In the genomic region with DNA sequence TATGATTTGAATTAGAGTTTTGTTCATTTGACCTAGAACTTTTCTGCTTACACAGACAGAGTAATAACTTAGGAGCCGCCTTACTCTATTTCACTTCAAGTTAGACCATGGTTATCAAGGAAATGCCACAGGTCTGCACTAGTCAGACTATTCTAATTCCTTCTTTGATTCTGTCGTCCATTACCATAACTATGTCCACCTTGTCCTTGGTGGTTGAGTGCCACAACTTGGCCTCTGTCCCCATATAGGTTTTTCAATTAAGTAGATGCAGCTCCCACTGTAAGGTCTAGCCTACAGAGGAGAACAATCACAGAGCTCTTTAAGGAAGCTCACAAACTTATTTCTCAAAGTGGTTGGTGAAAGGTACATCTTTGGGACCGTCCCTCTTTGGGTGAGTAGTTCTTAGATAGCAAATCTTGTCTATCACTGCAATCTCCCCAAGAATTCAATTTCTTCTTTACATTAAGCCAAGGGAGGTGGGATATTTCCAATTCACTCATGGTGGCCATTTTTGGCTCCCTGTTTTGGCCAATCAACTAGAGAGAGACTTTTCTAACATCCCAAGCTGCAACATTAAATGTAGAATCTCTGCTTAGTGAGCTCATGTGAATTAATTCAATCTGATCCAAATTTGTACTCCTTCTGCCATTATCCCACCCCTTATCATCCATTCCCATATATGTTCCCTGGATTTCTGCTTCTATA, we compare ENCODE assay signal across 37 cellular contexts.
"Had no signal": no experiment of that assay in that cellular context is flagged by ENCODE, and none has a peak within 500 bp of the region (broad histone marks: within the 10 kb centered on the region; RNA-seq: fewer than 3 reads in every experiment).

No MANE protein-coding gene starts in this region.

- DNase-seq: activated effector memory CD4-positive, alpha-beta T cell treated with anti-CD3 and anti-CD28 coated beads, Interleukin-2, amount 50 U/mL, for 16 hours; activated effector memory CD4-positive, alpha-beta T cell treated with Interleukin-2 at 50 U/mL for 16 hours; activated gamma-delta T cell; activated gamma-delta T cell treated with Interleukin-2 at 50 U/mL for 16 hours; activated naive CD4-positive, alpha-beta T cell; activated naive CD4-positive, alpha-beta T cell treated with anti-CD3 and anti-CD28 coated beads for 36 hours; activated naive CD4-positive, alpha-beta T cell treated with anti-CD3 and anti-CD28 coated beads, Interleukin-2, amount 10 ng/mL, durations not matched to agents 7 days and 5 days; activated naive CD4-positive, alpha-beta T cell treated with anti-CD3 and anti-CD28 coated beads, Interleukin-2, amount 50 U/mL, for 16 hours; activated naive CD4-positive, alpha-beta T cell treated with Interleukin-2 at 50 U/mL for 16 hours; activated naive CD8-positive, alpha-beta T cell treated with anti-CD3 and anti-CD28 coated beads for 36 hours; activated naive CD8-positive, alpha-beta T cell treated with anti-CD3 and anti-CD28 coated beads, Interleukin-2, amount 10 ng/mL, durations not matched to agents 7 days and 5 days; activated T-cell treated with anti-CD3 and anti-CD28 coated beads, Interleukin-2, amount 50 U/mL, for 1 hour; activated T-cell treated with anti-CD3 and anti-CD28 coated beads, Interleukin-2, amount 50 U/mL, for 24 hours; activated T-cell treated with anti-CD3 and anti-CD28 coated beads, Interleukin-2, amount 50 U/mL, for 4 hours; activated T-cell treated with anti-CD3 and anti-CD28 coated beads, Interleukin-2, amount 50 U/mL, for 48 hours; activated T-cell treated with anti-CD3 and anti-CD28 coated beads, Interleukin-2, amount 50 U/mL, for 72 hours; adrenal gland; amniotic stem cell; amygdala; anterior cingulate cortex; aorta; body of pancreas; brain microvascular endothelial cell; caudate nucleus; central memory CD4-positive, alpha-beta T cell; cerebellar nuclear complex had no signal

- H3K4me1 Mint-ChIP-seq: activated naive CD4-positive, alpha-beta T cell treated with anti-CD3 and anti-CD28 coated beads, Interleukin-2, amount 10 ng/mL, durations not matched to agents 7 days and 5 days; activated naive CD4-positive, alpha-beta T cell treated with anti-CD3 and anti-CD28 coated beads, Interleukin-2, amount 50 U/mL, for 24 hours; activated naive CD8-positive, alpha-beta T cell treated with anti-CD3 and anti-CD28 coated beads for 36 hours; activated naive CD8-positive, alpha-beta T cell treated with anti-CD3 and anti-CD28 coated beads, Interleukin-2, amount 10 ng/mL, durations not matched to agents 7 days and 5 days; activated T-helper 17 cell treated with anti-CD3 and anti-CD28 coated beads, Interleukin-2, amount 50 U/mL, for 72 hours; central memory CD8-positive, alpha-beta T cell had no signal

- H3K27me3 Mint-ChIP-seq: activated naive CD4-positive, alpha-beta T cell treated with anti-CD3 and anti-CD28 coated beads, Interleukin-2, amount 10 ng/mL, durations not matched to agents 7 days and 5 days; activated naive CD8-positive, alpha-beta T cell; activated naive CD8-positive, alpha-beta T cell treated with anti-CD3 and anti-CD28 coated beads for 36 hours; activated naive CD8-positive, alpha-beta T cell treated with anti-CD3 and anti-CD28 coated beads, Interleukin-2, amount 10 ng/mL, durations not matched to agents 7 days and 5 days; activated T-cell treated with anti-CD3 and anti-CD28 coated beads, Interleukin-2, amount 50 U/mL, for 24 hours; activated T-helper 17 cell treated with anti-CD3 and anti-CD28 coated beads, Interleukin-2, amount 50 U/mL, for 72 hours; brain; central memory CD8-positive, alpha-beta T cell had no signal

- H3K27ac ChIP-seq: adrenal gland, ascending aorta, body of pancreas, brain microvascular endothelial cell, breast epithelium, cardiac muscle cell had no signal

- H3K27me3 ChIP-seq: adrenal gland, ascending aorta, body of pancreas, brain microvascular endothelial cell, breast epithelium, cardiac muscle cell had no signal

- H3K9me3 Mint-ChIP-seq: activated naive CD4-positive, alpha-beta T cell treated with anti-CD3 and anti-CD28 coated beads, Interleukin-2, amount 10 ng/mL, durations not matched to agents 7 days and 5 days; activated naive CD8-positive, alpha-beta T cell treated with anti-CD3 and anti-CD28 coated beads for 36 hours; activated naive CD8-positive, alpha-beta T cell treated with anti-CD3 and anti-CD28 coated beads, Interleukin-2, amount 10 ng/mL, durations not matched to agents 7 days and 5 days; activated T-cell treated with anti-CD3 and anti-CD28 coated beads, Interleukin-2, amount 50 U/mL, for 4 hours; activated T-cell treated with anti-CD3 and anti-CD28 coated beads, Interleukin-2, amount 50 U/mL, for 72 hours; activated T-helper 1 cell treated with anti-CD3 and anti-CD28 coated beads, Interleukin-12 subunit alpha, Interleukin-12 subunit beta, Interleukin-2, Interleukin-4 antibody, amounts not matched to agents 30 ng/mL and 10 ng/mL and 1 ng/mL, durations not matched to agents 14 hours and 24 hours and 36 hours; activated T-helper 2 cell treated with anti-CD3 and anti-CD28 coated beads, Interferon-gamma antibody, Interleukin-2, Interleukin-4, amounts not matched to agents 10 μg/mL and 5 μg/mL and 100 μg/mL, durations not matched to agents 14 hours and 24 hours and 36 hours had no signal

- H3K36me3 Mint-ChIP-seq: activated naive CD4-positive, alpha-beta T cell treated with anti-CD3 and anti-CD28 coated beads, Interleukin-2, amount 10 ng/mL, durations not matched to agents 7 days and 5 days; activated naive CD4-positive, alpha-beta T cell treated with anti-CD3 and anti-CD28 coated beads, Interleukin-2, amount 50 U/mL, for 24 hours; activated naive CD4-positive, alpha-beta T cell treated with anti-CD3 and anti-CD28 coated beads, Interleukin-2, amount 50 U/mL, for 72 hours; activated naive CD8-positive, alpha-beta T cell; activated naive CD8-positive, alpha-beta T cell treated with anti-CD3 and anti-CD28 coated beads for 36 hours; activated naive CD8-positive, alpha-beta T cell treated with anti-CD3 and anti-CD28 coated beads, Interleukin-2, amount 10 ng/mL, durations not matched to agents 7 days and 5 days; brain had no signal

- H3K4me3 ChIP-seq: adrenal gland, ascending aorta, body of pancreas, breast epithelium, cardiac muscle cell had no signal

- H3K4me1 ChIP-seq: adrenal gland, ascending aorta, body of pancreas, breast epithelium had no signal

- ATAC-seq: activated naive CD4-positive, alpha-beta T cell treated with anti-CD3 and anti-CD28 coated beads, Interleukin-2, amount 50 U/mL, for 72 hours; activated T-cell treated with anti-CD3 and anti-CD28 coated beads, Interleukin-2, amount 50 U/mL, for 4 hours; activated T-cell treated with anti-CD3 and anti-CD28 coated beads, Interleukin-2, amount 50 U/mL, for 72 hours; activated T-helper 17 cell treated with anti-CD3 and anti-CD28 coated beads, Interleukin-2, amount 50 U/mL, for 72 hours; body of pancreas had no signal

- H3K4me3 Mint-ChIP-seq: activated naive CD4-positive, alpha-beta T cell treated with anti-CD3 and anti-CD28 coated beads for 36 hours; activated naive CD4-positive, alpha-beta T cell treated with anti-CD3 and anti-CD28 coated beads, Interleukin-2, amount 10 ng/mL, durations not matched to agents 7 days and 5 days; activated naive CD4-positive, alpha-beta T cell treated with anti-CD3 and anti-CD28 coated beads, Interleukin-2, amount 50 U/mL, for 24 hours; activated naive CD8-positive, alpha-beta T cell; activated naive CD8-positive, alpha-beta T cell treated with anti-CD3 and anti-CD28 coated beads for 36 hours; activated naive CD8-positive, alpha-beta T cell treated with anti-CD3 and anti-CD28 coated beads, Interleukin-2, amount 10 ng/mL, durations not matched to agents 7 days and 5 days; activated T-cell treated with anti-CD3 and anti-CD28 coated beads, Interleukin-2, amount 50 U/mL, for 24 hours; activated T-cell treated with anti-CD3 and anti-CD28 coated beads, Interleukin-2, amount 50 U/mL, for 4 hours; activated T-cell treated with anti-CD3 and anti-CD28 coated beads, Interleukin-2, amount 50 U/mL, for 72 hours; activated T-helper 1 cell treated with anti-CD3 and anti-CD28 coated beads, Interleukin-12 subunit alpha, Interleukin-12 subunit beta, Interleukin-2, Interleukin-4 antibody, amounts not matched to agents 30 ng/mL and 10 ng/mL and 1 ng/mL, durations not matched to agents 14 hours and 24 hours and 36 hours; activated T-helper 17 cell treated with anti-CD3 and anti-CD28 coated beads, Interleukin-2, amount 50 U/mL, for 72 hours; brain; central memory CD8-positive, alpha-beta T cell had no signal

- H3K27ac Mint-ChIP-seq: activated naive CD4-positive, alpha-beta T cell treated with anti-CD3 and anti-CD28 coated beads for 36 hours; activated naive CD4-positive, alpha-beta T cell treated with anti-CD3 and anti-CD28 coated beads, Interleukin-2, amount 10 ng/mL, durations not matched to agents 7 days and 5 days; activated naive CD4-positive, alpha-beta T cell treated with anti-CD3 and anti-CD28 coated beads, Interleukin-2, amount 50 U/mL, for 24 hours; activated naive CD4-positive, alpha-beta T cell treated with anti-CD3 and anti-CD28 coated beads, Interleukin-2, amount 50 U/mL, for 72 hours; activated naive CD8-positive, alpha-beta T cell; activated naive CD8-positive, alpha-beta T cell treated with anti-CD3 and anti-CD28 coated beads for 36 hours; activated naive CD8-positive, alpha-beta T cell treated with anti-CD3 and anti-CD28 coated beads, Interleukin-2, amount 10 ng/mL, durations not matched to agents 7 days and 5 days; activated T-cell treated with anti-CD3 and anti-CD28 coated beads, Interleukin-2, amount 50 U/mL, for 24 hours; activated T-cell treated with anti-CD3 and anti-CD28 coated beads, Interleukin-2, amount 50 U/mL, for 72 hours; activated T-helper 1 cell treated with anti-CD3 and anti-CD28 coated beads, Interleukin-12 subunit alpha, Interleukin-12 subunit beta, Interleukin-2, Interleukin-4 antibody, amounts not matched to agents 30 ng/mL and 10 ng/mL and 1 ng/mL, durations not matched to agents 14 hours and 24 hours and 36 hours; activated T-helper 17 cell treated with anti-CD3 and anti-CD28 coated beads, Interleukin-2, amount 50 U/mL, for 72 hours; activated T-helper 2 cell treated with anti-CD3 and anti-CD28 coated beads, Interferon-gamma antibody, Interleukin-2, Interleukin-4, amounts not matched to agents 10 μg/mL and 5 μg/mL and 100 μg/mL, durations not matched to agents 14 hours and 24 hours and 36 hours; brain had no signal

- H3K36me3 ChIP-seq: adrenal gland, ascending aorta, brain microvascular endothelial cell, breast epithelium, cardiac muscle cell had no signal

- H3K9me3 ChIP-seq: adrenal gland, ascending aorta, body of pancreas, breast epithelium had no signal
